3 cellular contexts compared by ENCODE assay signal in genomic region chr1:89908294-89908992, GRCh38.
TF ChIP-seq lines count a peak whose summit lies in the region.

No MANE protein-coding gene starts in this region.

TF ChIP-seq in A549, 52 proteins besides CTCF, POLR2A, EP300 and RAD21 (continued from another document):
- TF ChIP-seq HOXB13 (CRISPR knock-in tag; IDR thresholded peaks at IDR 0.05; ENCODE audit: low read depth): peak; percentile 72; the same call in 1 of the 2 replicates

TF ChIP-seq in GM23338, 12 proteins besides CTCF, POLR2A, EP300 and RAD21 (continued from another document):
- TF ChIP-seq ETS1 (IDR thresholded peaks at IDR 0.05) (no peak), POLR2AphosphoS5 (IDR thresholded peaks at IDR 0.05; ENCODE audit: low read depth) (no peak), CREB1 (CRISPR knock-in tag; IDR thresholded peaks at IDR 0.05; ENCODE audit: low read depth) (no peak), ZNF331 (CRISPR knock-in tag; IDR thresholded peaks at IDR 0.05; ENCODE audit: low read depth) (no peak), NANOG (IDR thresholded peaks at IDR 0.05; ENCODE audit: borderline replicate concordance) (no peak), EZH2 (IDR thresholded peaks at IDR 0.05; ENCODE audit: low read depth, unreplicated experiment) (no peak), ZNF114 (CRISPR knock-in tag; IDR thresholded peaks at IDR 0.05) (no peak), STAT1 (IDR thresholded peaks at IDR 0.05; ENCODE audit: unreplicated experiment) (no peak), ZNF462 (CRISPR knock-in tag; IDR thresholded peaks at IDR 0.05) (no peak), EZH2phosphoT487 (IDR thresholded peaks at IDR 0.05; ENCODE audit: unreplicated experiment) (no peak), REST (IDR thresholded peaks at IDR 0.05; ENCODE audit: unreplicated experiment) (no peak)

TF ChIP-seq in K562, 482 proteins besides CTCF, POLR2A, EP300 and RAD21 (continues in another document):
- TF ChIP-seq ZNF592 (IDR thresholded peaks at IDR 0.05): peak; percentile 42; the same call in 1 of the 2 replicates
- no peak for TF ChIP-seq BMI1 (IDR thresholded peaks at IDR 0.05; ENCODE audit: low read length)
- TF ChIP-seq TAL1 (IDR thresholded peaks at IDR 0.05): no peak
- TF ChIP-seq ZNF347 (CRISPR knock-in tag; IDR thresholded peaks at IDR 0.05; ENCODE audit: low read depth): no peak
- no peak for TF ChIP-seq GABPA (tag; conservative IDR thresholded peaks at IDR 0.05; ENCODE audit: low read depth)
- TF ChIP-seq MGA (IDR thresholded peaks at IDR 0.05): 0 out of 2 replicates have a peak, but pooled peaks have one; percentile 8
- TF ChIP-seq KLF1 (tag; IDR thresholded peaks at IDR 0.05): no peak
- no peak for TF ChIP-seq ZNF3 (CRISPR knock-in tag; IDR thresholded peaks at IDR 0.05)
- TF ChIP-seq ELF2 (CRISPR knock-in tag; IDR thresholded peaks at IDR 0.05): 0 out of 2 replicates have a peak, but pooled peaks have one; percentile 22
- TF ChIP-seq ZNF280A (IDR thresholded peaks at IDR 0.05; ENCODE audit: low read depth, partially characterized antibody): no peak
- peak; percentile 10; the same call in 1 of the 2 replicates for TF ChIP-seq SPI1 (IDR thresholded peaks at IDR 0.05; ENCODE audit: borderline replicate concordance, low read depth, low read length)
- no peak for TF ChIP-seq POLR2H (tag; IDR thresholded peaks at IDR 0.05; ENCODE audit: low read depth)
- TF ChIP-seq JUND (IDR thresholded peaks at IDR 0.05; ENCODE audit: borderline replicate concordance, low read depth, low read length): no peak
- TF ChIP-seq JUND (tag; IDR thresholded peaks at IDR 0.05; ENCODE audit: borderline replicate concordance, low read depth, low read length): no peak
- no peak for TF ChIP-seq RBBP5 (IDR thresholded peaks at IDR 0.05; ENCODE audit: borderline replicate concordance, insufficient read depth, low read length, poor library complexity, severe bottlenecking)
- no peak for TF ChIP-seq TCF3 (CRISPR knock-in tag; IDR thresholded peaks at IDR 0.05)
- TF ChIP-seq FIP1L1 (IDR thresholded peaks at IDR 0.05; ENCODE audit: low read depth, low read length, poor library complexity, severe bottlenecking): no peak
- TF ChIP-seq GTF2E2 (tag; IDR thresholded peaks at IDR 0.05): 0 out of 2 replicates have a peak, but pooled peaks have one; percentile 68
- TF ChIP-seq ZEB2 (IDR thresholded peaks at IDR 0.05): no peak
- no peak for TF ChIP-seq POU5F1 (IDR thresholded peaks at IDR 0.05; ENCODE audit: borderline replicate concordance, low read depth, low read length, partially characterized antibody)
- TF ChIP-seq ZNF561 (CRISPR knock-in tag; conservative IDR thresholded peaks at IDR 0.05): no peak
- no peak for TF ChIP-seq RAD51 (IDR thresholded peaks at IDR 0.05; ENCODE audit: borderline replicate concordance, low read depth)
- TF ChIP-seq ESRRB (CRISPR knock-in tag; IDR thresholded peaks at IDR 0.05; ENCODE audit: borderline replicate concordance): no peak
- TF ChIP-seq ZBTB11 (CRISPR knock-in tag; IDR thresholded peaks at IDR 0.05): peak in 1 of 3 experiments; percentile 52; a peak in 1 of 6 replicates
- no peak for TF ChIP-seq ATF4 (CRISPR knock-in tag; IDR thresholded peaks at IDR 0.05)
- peak; percentile 30; the same call in 1 of the 2 replicates for TF ChIP-seq ZNF175 (CRISPR knock-in tag; IDR thresholded peaks at IDR 0.05; ENCODE audit: low read depth)
- TF ChIP-seq WHSC1 (IDR thresholded peaks at IDR 0.05; ENCODE audit: low read length): no peak
- TF ChIP-seq ZNF449 (CRISPR knock-in tag; IDR thresholded peaks at IDR 0.05): no peak
- TF ChIP-seq ILK (tag; IDR thresholded peaks at IDR 0.05; ENCODE audit: borderline replicate concordance, low read depth): no peak
